Comparison of ENCODE assay signal across 20 cellular contexts in the genomic region with DNA sequence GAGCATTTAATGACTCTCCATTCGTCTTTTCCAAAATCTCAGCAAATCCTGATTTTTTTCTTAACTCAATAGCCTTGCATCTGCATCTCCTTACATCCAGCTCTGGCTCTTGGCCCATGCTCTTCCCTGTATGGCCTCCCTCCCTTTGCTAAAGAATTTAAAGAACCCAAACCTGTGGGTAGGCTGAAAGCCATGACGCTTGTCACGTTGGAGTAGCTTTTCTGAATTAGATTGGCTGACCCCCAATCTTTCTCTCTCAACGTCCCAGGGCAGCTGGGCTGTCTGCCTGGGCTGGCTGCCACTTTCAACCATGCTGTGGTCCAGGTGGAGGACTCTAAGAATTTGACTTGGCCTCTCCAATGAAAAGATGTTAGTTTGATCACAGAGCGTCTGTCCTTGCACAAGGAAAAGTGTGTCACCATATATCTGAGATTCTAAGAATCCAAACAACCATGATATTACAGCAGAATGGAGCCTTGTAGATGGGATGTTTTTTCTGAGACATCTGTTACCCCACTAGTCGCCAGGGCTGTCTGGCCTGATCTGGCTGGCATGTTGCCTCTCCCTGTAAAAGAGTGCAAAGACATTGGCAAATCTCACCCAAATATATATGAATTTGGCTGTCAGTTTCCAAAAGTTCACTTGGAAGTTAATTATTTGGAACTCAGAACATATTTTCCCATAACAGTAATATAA.
"Had no signal": no experiment of that assay in that cellular context is flagged by ENCODE, and none has a peak within 500 bp of the region (broad histone marks: within the 10 kb centered on the region; RNA-seq: fewer than 3 reads in every experiment).

No MANE protein-coding gene starts in this region.

- DNase-seq: activated CD4-positive, alpha-beta T cell treated with anti-CD3 and anti-CD28 coated beads for 1 hour; activated CD4-positive, alpha-beta T cell treated with anti-CD3 and anti-CD28 coated beads, Interleukin-2, amount 50 U/mL, for 4 hours; activated naive CD4-positive, alpha-beta T cell treated with anti-CD3 and anti-CD28 coated beads for 36 hours; central memory CD4-positive, alpha-beta T cell; colonic mucosa; islet precursor cell; left lung; mucosa of descending colon; natural killer cell; occipital lobe; small intestine; stimulated activated CD4-positive, alpha-beta T cell treated with anti-CD3 and anti-CD28 coated beads, Interleukin-4, amount 100 ng/mL, for 24 hours; stimulated activated naive CD4-positive, alpha-beta T cell treated with Interleukin-2 at 50 U/mL for 16 hours; T-cell; T-helper 9 cell had no signal

- H3K4me3 ChIP-seq: colonic mucosa, esophagus muscularis mucosa, hepatocyte, left lung, mucosa of descending colon, tibial nerve had no signal

- H3K79me2 ChIP-seq: hepatocyte had no signal

- H2AFZ ChIP-seq: hepatocyte had no signal

- H3K4me1 ChIP-seq: colonic mucosa, left lung had no signal

- ATAC-seq: activated T-helper 17 cell treated with anti-CD3 and anti-CD28 coated beads, Interleukin-2, amount 50 U/mL, for 72 hours; left lung; mucosa of descending colon; natural killer cell; right cardiac atrium; T-cell had no signal

- H3K27me3 ChIP-seq: colonic mucosa, esophagus muscularis mucosa, hepatocyte had no signal

- H3K36me3 ChIP-seq: colonic mucosa, esophagus muscularis mucosa, left lung, tibial nerve had no signal

- H3K4me2 ChIP-seq: hepatocyte had no signal

- H3K27ac ChIP-seq: colonic mucosa, esophagus muscularis mucosa, hepatocyte, left lung, tibial nerve had no signal

- H3K9me3 ChIP-seq: colonic mucosa, esophagus muscularis mucosa, left lung, mucosa of descending colon, tibial nerve had no signal
